Comparison of ENCODE assay signal across 27 cellular contexts in genomic region chr21:44332965-44333364, GRCh38. TPM values are rescaled to one million over a fixed set of nuclear protein-coding genes. Genes with fewer than 3 reads are reported as not detected.
"Had no signal": no experiment of that assay in that cellular context is flagged by ENCODE, and none has a peak within 500 bp of the region (broad histone marks: within the 10 kb centered on the region; RNA-seq: fewer than 3 reads in every experiment).

No MANE protein-coding gene starts in this region.

- H3K9me3 Mint-ChIP-seq: activated naive CD4-positive, alpha-beta T cell treated with anti-CD3 and anti-CD28 coated beads, Interleukin-2, amount 50 U/mL, for 72 hours; activated naive CD8-positive, alpha-beta T cell treated with anti-CD3 and anti-CD28 coated beads, Interleukin-2, amount 50 U/mL, for 24 hours; T-helper 2 cell treated with Interferon-gamma antibody and Interleukin-4, amounts not matched to agents 5 μg/mL and 100 μg/mL, for 36 hours had no signal

- H3K27me3 Mint-ChIP-seq: activated naive CD8-positive, alpha-beta T cell treated with anti-CD3 and anti-CD28 coated beads, Interleukin-2, amount 50 U/mL, for 24 hours had no signal

- H3K27ac ChIP-seq: ascending aorta, body of pancreas, KMS-11, SJSA1 had no signal

- H3K9me3 ChIP-seq: ascending aorta, body of pancreas, SJSA1 had no signal

- H3K27ac Mint-ChIP-seq: activated CD8-positive, alpha-beta T cell treated with anti-CD3 and anti-CD28 coated beads, Interleukin-2, amount 10 ng/mL, durations not matched to agents 7 days and 5 days; activated naive CD8-positive, alpha-beta T cell treated with anti-CD3 and anti-CD28 coated beads, Interleukin-2, amount 50 U/mL, for 24 hours; T-helper 2 cell treated with Interferon-gamma antibody and Interleukin-4, amounts not matched to agents 5 μg/mL and 100 μg/mL, for 36 hours had no signal

- DNase-seq: activated CD4-positive, alpha-beta T cell treated with anti-CD3 and anti-CD28 coated beads for 4 hours; activated CD4-positive, alpha-beta T cell treated with anti-CD3 and anti-CD28 coated beads, Interleukin-2, amount 50 U/mL, for 4 hours; activated CD8-positive, alpha-beta memory T cell treated with anti-CD3 and anti-CD28 coated beads, Interleukin-2, amount 50 U/mL, for 48 hours; activated CD8-positive, alpha-beta T cell treated with anti-CD3 and anti-CD28 coated beads, Interleukin-2, amount 10 ng/mL, durations not matched to agents 7 days and 5 days; activated effector memory CD4-positive, alpha-beta T cell treated with anti-CD3 and anti-CD28 coated beads, Interleukin-2, amount 50 U/mL, for 16 hours; activated naive CD4-positive, alpha-beta T cell treated with Interleukin-2 at 50 U/mL for 16 hours; activated naive CD8-positive, alpha-beta T cell treated with anti-CD3 and anti-CD28 coated beads, Interleukin-2, amount 50 U/mL, for 24 hours; activated T-cell treated with anti-CD3 and anti-CD28 coated beads, Interleukin-2, amount 50 U/mL, for 1 hour; amniotic stem cell; body of pancreas; NCI-H1092; NCI-H1417 treated with DMSO at 0.1 percent for 48 hours; NCI-H2029 treated with DMSO at 0.1 percent for 48 hours; NCI-H345; NCI-H510A treated with DMSO at 0.1 percent for 48 hours; PC-3; SHP77; SW 1271 had no signal

- H3K36me3 Mint-ChIP-seq: activated naive CD4-positive, alpha-beta T cell treated with anti-CD3 and anti-CD28 coated beads, Interleukin-2, amount 50 U/mL, for 72 hours had no signal

- H3K27me3 ChIP-seq: ascending aorta, body of pancreas, SJSA1 had no signal

- H3K4me3 Mint-ChIP-seq: activated CD8-positive, alpha-beta T cell treated with anti-CD3 and anti-CD28 coated beads, Interleukin-2, amount 10 ng/mL, durations not matched to agents 7 days and 5 days; activated naive CD8-positive, alpha-beta T cell treated with anti-CD3 and anti-CD28 coated beads, Interleukin-2, amount 50 U/mL, for 24 hours; T-helper 2 cell treated with Interferon-gamma antibody and Interleukin-4, amounts not matched to agents 5 μg/mL and 100 μg/mL, for 36 hours had no signal

- FAIRE-seq: RCC 7860 had no signal

- H3K9ac ChIP-seq: KMS-11 had no signal

- H3K4me2 ChIP-seq: KMS-11 had no signal

- ATAC-seq: activated CD4-positive, CD25-positive, alpha-beta regulatory T cell treated with anti-CD3 and anti-CD28 coated beads, Interleukin-2, amount 50 U/mL, for 24 hours; activated CD8-positive, alpha-beta T cell treated with anti-CD3 and anti-CD28 coated beads, Interleukin-2, amount 10 ng/mL, durations not matched to agents 7 days and 5 days; activated naive CD8-positive, alpha-beta T cell treated with anti-CD3 and anti-CD28 coated beads, Interleukin-2, amount 50 U/mL, for 24 hours; body of pancreas; PC-3; SK-N-SH treated with all-trans-retinoic acid at 6 μM for 48 hours had no signal

- H3K4me3 ChIP-seq: ascending aorta, body of pancreas, SJSA1 had no signal

RNA-seq across cellular contexts. Expression of gene AIRE, which starts 47.3 kb away (rescaled TPM):
- total RNA-seq: activated CD8-positive, alpha-beta T cell treated with anti-CD3 and anti-CD28 coated beads, Interleukin-2, amount 10 ng/mL, durations not matched to agents 7 days and 5 days; activated naive CD4-positive, alpha-beta T cell treated with anti-CD3 and anti-CD28 coated beads, Interleukin-2, amount 50 U/mL, for 72 hours; MCF 10A; PC-3; SJSA1 had no signal
